ENCODE assay signal across 18 cellular contexts in the genomic region with DNA sequence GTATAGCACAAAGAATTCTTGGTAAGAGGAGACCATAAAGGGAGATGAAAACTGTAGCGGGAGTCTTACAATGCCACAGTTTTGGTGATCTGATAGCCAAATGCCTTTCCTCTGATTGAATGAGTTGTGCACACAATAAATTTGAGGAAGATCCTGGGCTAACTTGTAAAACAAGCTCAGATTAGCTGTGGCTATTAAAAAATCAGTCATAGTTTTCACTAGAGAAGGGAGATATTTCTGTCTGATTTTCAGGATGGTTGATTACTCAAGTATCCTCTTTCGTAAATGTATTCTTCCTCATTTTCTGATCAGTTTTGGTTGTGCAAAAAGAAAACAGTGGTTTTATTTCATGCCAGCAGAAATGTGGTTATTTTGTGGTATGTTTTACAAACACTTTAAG. TPM values are rescaled to one million over a fixed set of nuclear protein-coding genes. Genes with fewer than 3 reads are reported as not detected.
DNase-seq lines count a peak whose midpoint lies in the region; FAIRE-seq and TF ChIP-seq lines count a peak whose summit lies in the region.
"Had no signal": no experiment of that assay in that cellular context is flagged by ENCODE, and none has a peak within 500 bp of the region (broad histone marks: within the 10 kb centered on the region; RNA-seq: fewer than 3 reads in every experiment).

No MANE protein-coding gene starts in this region.

- TF ChIP-seq EP300 in SK-N-SH (IDR thresholded peaks at IDR 0.05; ENCODE audit: borderline replicate concordance in 1 of 2, low read depth in 1 of 2, low read length in 1 of 2), result no peak

- no peak overlapping the region for H3K27ac Mint-ChIP-seq in glutamatergic neuron (ENCODE audit: unreplicated experiment)

- H3K9me3 ChIP-seq in SK-N-SH, result no peaks in the 10 kb centered on the region
- H3K9me3 ChIP-seq: esophagus squamous epithelium, left ventricle myocardium inferior had no signal

- H3K4me3 ChIP-seq in LNCaP clone FGC (ENCODE audit: low read depth, low read length), result no peak overlapping the region
- H3K4me3 ChIP-seq in SK-N-SH (ENCODE audit: low read depth in 2 of 2, low read length in 1 of 2), result no peak overlapping the region
- H3K4me3 ChIP-seq: esophagus squamous epithelium, left ventricle myocardium inferior had no signal

- H4K20me1 ChIP-seq in SK-N-SH (ENCODE audit: insufficient read depth), result no peaks in the 10 kb centered on the region

- H3K27ac ChIP-seq in SK-N-SH (ENCODE audit: low read depth in 2 of 2, low read length in 1 of 2), result peak overlapping the region in 1 of 2 experiments; percentile 64; a peak in 3 of 4 replicates
- H3K27ac ChIP-seq: left ventricle myocardium inferior had no signal

- 53% methylated on average over 2 of the region's 2 CpGs for WGBS in SK-N-SH (ENCODE audit: low lambda C conversion rate)

- no peaks in the 10 kb centered on the region for H3K27me3 Mint-ChIP-seq in glutamatergic neuron (ENCODE audit: unreplicated experiment)

- H3K4me3 Mint-ChIP-seq in glutamatergic neuron (ENCODE audit: unreplicated experiment), result no peak overlapping the region

- peak overlapping the region; percentile 54 for H2AFZ ChIP-seq in SK-N-SH (ENCODE audit: low read depth)

- no peak for TF ChIP-seq RAD21 in SK-N-SH (IDR thresholded peaks at IDR 0.05; ENCODE audit: low read length)

- no peaks in the 10 kb centered on the region for H3K27me3 ChIP-seq in SK-N-SH (ENCODE audit: insufficient read depth)
- H3K27me3 ChIP-seq: esophagus squamous epithelium had no signal

- no peaks in the 10 kb centered on the region for H3K36me3 Mint-ChIP-seq in glutamatergic neuron (ENCODE audit: unreplicated experiment)

- H3K4me2 ChIP-seq in SK-N-SH, result peak overlapping the region; percentile 45; the same call in 1 of the 2 replicates

- H3K4me1 ChIP-seq in SK-N-SH (ENCODE audit: control insufficient read depth in 1 of 2, insufficient read depth in 2 of 2, low read depth in 1 of 2, low read length in 1 of 2), result 0 out of 4 replicates have a peak, but pooled peaks cover 0 to 4% of the 10 kb centered on the region in 2 experiments

- TF ChIP-seq CTCF in LNCaP clone FGC (IDR thresholded peaks at IDR 0.05; ENCODE audit: control insufficient read depth, extremely low read depth, insufficient read depth) (no peak), SK-N-SH (IDR thresholded peaks at IDR 0.05) (no peak), glutamatergic neuron (IDR thresholded peaks at IDR 0.05; ENCODE audit: partially characterized antibody, unreplicated experiment) (no peak)

- peaks cover 7% of the 10 kb centered on the region for H3F3A ChIP-seq in SK-N-SH (replicated peaks; ENCODE audit: insufficient read depth)

- no peaks in the 10 kb centered on the region for H3K9me3 Mint-ChIP-seq in glutamatergic neuron (ENCODE audit: unreplicated experiment)

- FAIRE-seq in RCC 7860 (lab: Jason Lieb, UNC), result no peak
- FAIRE-seq: GM18507 had no signal

- peak; percentile 88 to 93 for DNase-seq in AML-193 (lab: John Stamatoyannopoulos, UW)
- peak; percentile 56 for DNase-seq in LNCaP clone FGC (ENCODE audit: low read depth)
- no peak for DNase-seq in SK-N-SH
- peak; percentile 50 for DNase-seq in medulla oblongata (ENCODE audit: extremely low spot score)
- no peak for DNase-seq in NCI-H2081 treated with DMSO at 0.1 percent for 48 hours (lab: John Stamatoyannopoulos, UW)
- DNase-seq in RCC 7860 (ENCODE audit: low spot score), result no peak
- DNase-seq in glutamatergic neuron, result no peak
- DNase-seq in SW480 (ENCODE audit: low spot score), result no peak
- DNase-seq: activated CD8-positive, alpha-beta memory T cell treated with anti-CD3 and anti-CD28 coated beads for 24 hours; activated gamma-delta T cell; Calu3; cortex of kidney; esophagus squamous epithelium; IMR-90; left ventricle myocardium inferior; right cardiac atrium; stimulated activated CD4-positive, alpha-beta T cell treated with anti-CD3 and anti-CD28 coated beads, Interleukin-4, amount 100 ng/mL, for 4 hours had no signal

- POLR2A ChIA-PET in SK-N-SH (lab: Yijun Ruan, JAX), result no interaction called here

- no peaks in the 10 kb centered on the region for H3K9me2 ChIP-seq in SK-N-SH

- H3K4me1 Mint-ChIP-seq in glutamatergic neuron (ENCODE audit: low read depth, unreplicated experiment), result no peaks in the 10 kb centered on the region

- no peak overlapping the region for H3K9ac ChIP-seq in SK-N-SH

- no peaks in the 10 kb centered on the region for H3K79me2 ChIP-seq in SK-N-SH (ENCODE audit: insufficient read depth)

- CTCF ChIA-PET in SK-N-SH (lab: Yijun Ruan, JAX), result interaction anchor here (1.2 to 1.7 kb wide), 2 partner anchors 50 to 103 kb away, joined by 3 to 5 read pairs; no protein-coding TSS in a partner anchor

- no peaks in the 10 kb centered on the region for H3K36me3 ChIP-seq in SK-N-SH (replicated peaks in 1 of 2; ENCODE audit: control insufficient read depth in 1 of 2, insufficient read depth in 2 of 2, low read length in 1 of 2)
- H3K36me3 ChIP-seq: esophagus squamous epithelium, left ventricle myocardium inferior had no signal

TF ChIP-seq in SK-N-SH, 30 proteins besides CTCF, POLR2A, EP300 and RAD21:
- TF ChIP-seq, protein P1, sequence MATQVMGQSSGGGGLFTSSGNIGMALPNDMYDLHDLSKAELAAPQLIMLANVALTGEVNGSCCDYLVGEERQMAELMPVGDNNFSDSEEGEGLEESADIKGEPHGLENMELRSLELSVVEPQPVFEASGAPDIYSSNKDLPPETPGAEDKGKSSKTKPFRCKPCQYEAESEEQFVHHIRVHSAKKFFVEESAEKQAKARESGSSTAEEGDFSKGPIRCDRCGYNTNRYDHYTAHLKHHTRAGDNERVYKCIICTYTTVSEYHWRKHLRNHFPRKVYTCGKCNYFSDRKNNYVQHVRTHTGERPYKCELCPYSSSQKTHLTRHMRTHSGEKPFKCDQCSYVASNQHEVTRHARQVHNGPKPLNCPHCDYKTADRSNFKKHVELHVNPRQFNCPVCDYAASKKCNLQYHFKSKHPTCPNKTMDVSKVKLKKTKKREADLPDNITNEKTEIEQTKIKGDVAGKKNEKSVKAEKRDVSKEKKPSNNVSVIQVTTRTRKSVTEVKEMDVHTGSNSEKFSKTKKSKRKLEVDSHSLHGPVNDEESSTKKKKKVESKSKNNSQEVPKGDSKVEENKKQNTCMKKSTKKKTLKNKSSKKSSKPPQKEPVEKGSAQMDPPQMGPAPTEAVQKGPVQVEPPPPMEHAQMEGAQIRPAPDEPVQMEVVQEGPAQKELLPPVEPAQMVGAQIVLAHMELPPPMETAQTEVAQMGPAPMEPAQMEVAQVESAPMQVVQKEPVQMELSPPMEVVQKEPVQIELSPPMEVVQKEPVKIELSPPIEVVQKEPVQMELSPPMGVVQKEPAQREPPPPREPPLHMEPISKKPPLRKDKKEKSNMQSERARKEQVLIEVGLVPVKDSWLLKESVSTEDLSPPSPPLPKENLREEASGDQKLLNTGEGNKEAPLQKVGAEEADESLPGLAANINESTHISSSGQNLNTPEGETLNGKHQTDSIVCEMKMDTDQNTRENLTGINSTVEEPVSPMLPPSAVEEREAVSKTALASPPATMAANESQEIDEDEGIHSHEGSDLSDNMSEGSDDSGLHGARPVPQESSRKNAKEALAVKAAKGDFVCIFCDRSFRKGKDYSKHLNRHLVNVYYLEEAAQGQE (IDR thresholded peaks at IDR 0.05; ENCODE audit: low read depth, low read length), result no peak
- no peak for TF ChIP-seq GABPA (IDR thresholded peaks at IDR 0.05; ENCODE audit: low read depth)
- no peak for TF ChIP-seq TAF1 (IDR thresholded peaks at IDR 0.05; ENCODE audit: borderline replicate concordance, low read depth, low read length)
- no peak for TF ChIP-seq SMC3 (IDR thresholded peaks at IDR 0.05; ENCODE audit: low read depth, low read length)
- TF ChIP-seq YY1 (IDR thresholded peaks at IDR 0.05; ENCODE audit: low read depth), result no peak
- TF ChIP-seq, protein P2, sequence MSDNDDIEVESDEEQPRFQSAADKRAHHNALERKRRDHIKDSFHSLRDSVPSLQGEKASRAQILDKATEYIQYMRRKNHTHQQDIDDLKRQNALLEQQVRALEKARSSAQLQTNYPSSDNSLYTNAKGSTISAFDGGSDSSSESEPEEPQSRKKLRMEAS (IDR thresholded peaks at IDR 0.05; ENCODE audit: low read depth), result no peak
- no peak for TF ChIP-seq FOXM1 (IDR thresholded peaks at IDR 0.05; ENCODE audit: low read depth)
- TF ChIP-seq TEAD4 (IDR thresholded peaks at IDR 0.05; ENCODE audit: borderline replicate concordance, insufficient read depth), result no peak
- no peak for TF ChIP-seq MXI1 (IDR thresholded peaks at IDR 0.05; ENCODE audit: low read depth, low read length)
- TF ChIP-seq ELF1 (IDR thresholded peaks at IDR 0.05), result no peak
- TF ChIP-seq RXRA (IDR thresholded peaks at IDR 0.05; ENCODE audit: borderline replicate concordance, low read depth), result no peak
- no peak for TF ChIP-seq RCOR1 (IDR thresholded peaks at IDR 0.05; ENCODE audit: low read length)
- TF ChIP-seq FOXJ3 (CRISPR knock-in tag; IDR thresholded peaks at IDR 0.05), result no peak
- no peak for TF ChIP-seq NFIC (IDR thresholded peaks at IDR 0.05; ENCODE audit: borderline replicate concordance)
- TF ChIP-seq POLR2AphosphoS5 (IDR thresholded peaks at IDR 0.05; ENCODE audit: low read depth, low read length), result no peak
- no peak for TF ChIP-seq FOSL2 (IDR thresholded peaks at IDR 0.05; ENCODE audit: borderline replicate concordance, low read depth)
- TF ChIP-seq RFX5 (IDR thresholded peaks at IDR 0.05; ENCODE audit: low read length), result no peak
- TF ChIP-seq JUND (IDR thresholded peaks at IDR 0.05), result no peak
- no peak for TF ChIP-seq GATA2 (CRISPR knock-in tag; IDR thresholded peaks at IDR 0.05)

RNA-seq across cellular contexts. Expression of a gene that starts 9.1 kb away (rescaled TPM):
- 70.7 and 82.9 TPM in 2 replicates for polyA plus RNA-seq in SK-N-SH (2012; rRNA removed)
- polyA plus RNA-seq in SK-N-SH (2012; cell fraction: cytosol; rRNA removed), result 108 and 115 TPM in 2 replicates
- polyA plus RNA-seq in SK-N-SH (2012; cell fraction: nucleus; rRNA removed), result 28.0 and 48.3 TPM in 2 replicates
- total RNA-seq in glutamatergic neuron (ENCODE audit: unreplicated experiment), result 108 TPM

Comparison
In these comparisons a context has a peak if more than half of its experiments do, and no peak if none do; other contexts are left out.
1. DNase-seq: peak in AML-193 (2 of 2), LNCaP clone FGC (single experiment) and medulla oblongata (single experiment); none in SK-N-SH (single experiment), NCI-H2081 treated with DMSO at 0.1 percent for 48 hours (single experiment), RCC 7860 (single experiment), glutamatergic neuron (single experiment) and SW480 (single experiment).